15 cellular contexts compared by ENCODE assay signal in genomic region chr2:163613155-163613554, GRCh38.
"Had no signal": no experiment of that assay in that cellular context is flagged by ENCODE, and none has a peak within 500 bp of the region (broad histone marks: within the 10 kb centered on the region; RNA-seq: fewer than 3 reads in every experiment).

No MANE protein-coding gene starts in this region.

- H3K4me1 Mint-ChIP-seq: activated naive CD4-positive, alpha-beta T cell treated with anti-CD3 and anti-CD28 coated beads, Interleukin-2, amount 10 ng/mL, durations not matched to agents 7 days and 5 days; central memory CD8-positive, alpha-beta T cell; natural killer cell had no signal

- DNase-seq: activated CD4-positive, alpha-beta T cell treated with anti-CD3 and anti-CD28 coated beads, Interleukin-2, amount 50 U/mL, for 4 hours; activated naive CD4-positive, alpha-beta T cell treated with anti-CD3 and anti-CD28 coated beads, Interleukin-2, amount 10 ng/mL, durations not matched to agents 7 days and 5 days; cortex of kidney; effector memory CD4-positive, alpha-beta T cell; gastrocnemius medialis; left lung; natural killer cell; small intestine; stimulated activated CD4-positive, alpha-beta T cell treated with anti-CD3 and anti-CD28 coated beads, Interleukin-4, amount 100 ng/mL, for 4 hours; stimulated activated naive CD8-positive, alpha-beta T cell treated with anti-CD3 and anti-CD28 coated beads, Interleukin-15, Interleukin-2, amounts not matched to agents 100 U/mL and 50 U/mL, for 24 hours; testis had no signal

- H3K36me3 ChIP-seq: gastrocnemius medialis, left lung had no signal

- H3K9me3 ChIP-seq: gastrocnemius medialis, left lung, right atrium auricular region, testis had no signal

- H3K36me3 Mint-ChIP-seq: activated naive CD4-positive, alpha-beta T cell treated with anti-CD3 and anti-CD28 coated beads, Interleukin-2, amount 10 ng/mL, durations not matched to agents 7 days and 5 days; natural killer cell had no signal

- H3K27me3 Mint-ChIP-seq: activated naive CD4-positive, alpha-beta T cell treated with anti-CD3 and anti-CD28 coated beads, Interleukin-2, amount 10 ng/mL, durations not matched to agents 7 days and 5 days; central memory CD8-positive, alpha-beta T cell had no signal

- ATAC-seq: activated CD4-positive, CD25-positive, alpha-beta regulatory T cell treated with anti-CD3 and anti-CD28 coated beads, Interleukin-2, amount 50 U/mL, for 24 hours; gastrocnemius medialis; left lung; natural killer cell; stimulated activated naive CD8-positive, alpha-beta T cell treated with anti-CD3 and anti-CD28 coated beads, Interleukin-15, Interleukin-2, amounts not matched to agents 100 U/mL and 50 U/mL, for 24 hours had no signal

- H3K27me3 ChIP-seq: gastrocnemius medialis, left lung, right atrium auricular region, testis had no signal

- H3K27ac Mint-ChIP-seq: activated naive CD4-positive, alpha-beta T cell treated with anti-CD3 and anti-CD28 coated beads, Interleukin-2, amount 10 ng/mL, durations not matched to agents 7 days and 5 days; natural killer cell had no signal

- H3K4me3 ChIP-seq: gastrocnemius medialis, left lung, right atrium auricular region, testis had no signal

- H3K27ac ChIP-seq: epithelial cell of prostate, gastrocnemius medialis, left lung, right atrium auricular region, testis had no signal

- H3K4me3 Mint-ChIP-seq: activated naive CD4-positive, alpha-beta T cell treated with anti-CD3 and anti-CD28 coated beads, Interleukin-2, amount 10 ng/mL, durations not matched to agents 7 days and 5 days; central memory CD8-positive, alpha-beta T cell; natural killer cell had no signal

- H3K4me1 ChIP-seq: gastrocnemius medialis, left lung, right atrium auricular region, testis had no signal
